17 cellular contexts compared by ENCODE assay signal in genomic region chr1:178706467-178706866, GRCh38. TPM values are rescaled to one million over a fixed set of nuclear protein-coding genes. Genes with fewer than 3 reads are reported as not detected.
A peak's percentile ranks its signal among the peaks of the same experiment; 100 is the strongest.
DNase-seq lines count a peak whose midpoint lies in the region; ATAC-seq and TF ChIP-seq lines count a peak whose summit lies in the region.
"Had no signal": no experiment of that assay in that cellular context is flagged by ENCODE, and none has a peak within 500 bp of the region (broad histone marks: within the 10 kb centered on the region; RNA-seq: fewer than 3 reads in every experiment).

No MANE protein-coding gene starts in this region.

- no peaks in the 10 kb centered on the region for H3K9me3 ChIP-seq in prostate gland
- H3K9me3 ChIP-seq: SK-N-SH had no signal

- H3K4me1 ChIP-seq in prostate gland (replicated peaks) = no peaks in the 10 kb centered on the region

- no peak overlapping the region for H3K4me3 ChIP-seq in fibroblast of villous mesenchyme (ENCODE audit: low read depth, low read length)
- H3K4me3 ChIP-seq in prostate gland = no peak overlapping the region
- H3K4me3 ChIP-seq: K562 had no signal

- no peaks in the 10 kb centered on the region for H3K27me3 ChIP-seq in prostate gland (replicated peaks; ENCODE audit: insufficient read depth)

- DNase-seq in HPDE6-E6E7 (ENCODE audit: extremely low spot score) = peak; percentile 28
- peak; percentile 84 for DNase-seq in SKM-1 (lab: John Stamatoyannopoulos, UW; ENCODE audit: unreplicated experiment)
- peak; percentile 86 for DNase-seq in fibroblast of villous mesenchyme (ENCODE audit: low read depth)
- DNase-seq in prostate gland (ENCODE audit: low spot score) = peak; percentile 10
- DNase-seq in inferior parietal cortex (ENCODE audit: extremely low spot score) = no peak
- no peak for DNase-seq in NCI-H1694 (lab: John Stamatoyannopoulos, UW)
- DNase-seq: activated CD8-positive, alpha-beta memory T cell treated with anti-CD3 and anti-CD28 coated beads, Interleukin-2, amount 10 ng/mL, durations not matched to agents 7 days and 5 days; activated naive CD4-positive, alpha-beta T cell treated with anti-CD3 and anti-CD28 coated beads, Interleukin-2, amount 10 ng/mL, durations not matched to agents 7 days and 5 days; NCI-H187 treated with DMSO at 0.1 percent for 48 hours; retina; SK-N-SH; stimulated activated naive CD8-positive, alpha-beta T cell treated with anti-CD3 and anti-CD28 coated beads, Interleukin-15, Interleukin-2, amounts not matched to agents 100 U/mL and 50 U/mL, for 24 hours had no signal

- 21% methylated on average over 2 of the region's 2 CpGs for WGBS in prostate gland

- intact Hi-C loops in prostate gland (cut with DNase I) = no loop called here

- TF ChIP-seq POLR2A in prostate gland (IDR thresholded peaks at IDR 0.05) = no peak

- H3K36me3 ChIP-seq in prostate gland = no peaks in the 10 kb centered on the region
- H3K36me3 ChIP-seq: WERI-Rb-1 had no signal

- H3K27ac ChIP-seq in prostate gland = no peak overlapping the region
- H3K27ac ChIP-seq: C4-2B, WERI-Rb-1 had no signal

- TF ChIP-seq CTCF in fibroblast of villous mesenchyme (IDR thresholded peaks at IDR 0.05; ENCODE audit: insufficient read depth, low read depth, low read length) = no peak
- TF ChIP-seq CTCF in prostate gland (IDR thresholded peaks at IDR 0.05) = no peak

- ATAC-seq in GM18858 (IDR thresholded peaks at IDR 0.05; ENCODE audit: unreplicated experiment) (no peak), HG02798 (IDR thresholded peaks at IDR 0.05; ENCODE audit: poor library complexity, unreplicated experiment) (no peak)
- ATAC-seq: activated CD8-positive, alpha-beta memory T cell treated with anti-CD3 and anti-CD28 coated beads, Interleukin-2, amount 10 ng/mL, durations not matched to agents 7 days and 5 days; K562; stimulated activated naive CD8-positive, alpha-beta T cell treated with anti-CD3 and anti-CD28 coated beads, Interleukin-15, Interleukin-2, amounts not matched to agents 100 U/mL and 50 U/mL, for 24 hours had no signal

RNA-seq across cellular contexts. Expression of gene RALGPS2, which starts 18.6 kb away (rescaled TPM):
- total RNA-seq in fibroblast of villous mesenchyme (38.0 and 41.6 TPM in 2 replicates), prostate gland (10 to 100 TPM; 25.6 to 26.2 TPM)

Comparison
In these comparisons a context has a peak if more than half of its experiments do, and no peak if none do; other contexts are left out.
1. DNase-seq: peak in HPDE6-E6E7 (single experiment), SKM-1 (single experiment), fibroblast of villous mesenchyme (single experiment) and prostate gland (single experiment); none in inferior parietal cortex (single experiment) and NCI-H1694 (single experiment).